In genomic region chr12:131911251-131911650, GRCh38 we compare ENCODE assay signal across 20 cellular contexts. TPM values are rescaled to one million over a fixed set of nuclear protein-coding genes. Genes with fewer than 3 reads are reported as not detected.
A peak's percentile ranks its signal among the peaks of the same experiment; 100 is the strongest.
DNase-seq lines count a peak whose midpoint lies in the region; ATAC-seq and TF ChIP-seq lines count a peak whose summit lies in the region.
"Had no signal": no experiment of that assay in that cellular context is flagged by ENCODE, and none has a peak within 500 bp of the region (broad histone marks: within the 10 kb centered on the region; RNA-seq: fewer than 3 reads in every experiment).

No MANE protein-coding gene starts in this region.

- H3K4ac ChIP-seq in neuronal stem cell (ENCODE audit: low read length) = no peak overlapping the region

- no peak overlapping the region for H4K91ac ChIP-seq in neuronal stem cell (ENCODE audit: low read depth, low read length, poor library complexity)

- H3K14ac ChIP-seq in neuronal stem cell (ENCODE audit: low read length) = no peak overlapping the region

- H3K79me1 ChIP-seq in neuronal stem cell (ENCODE audit: low read depth, low read length) = peaks cover 21% of the 10 kb centered on the region

- H2BK120ac ChIP-seq in neuronal stem cell (ENCODE audit: low read depth, low read length) = no peak overlapping the region

- no peak for TF ChIP-seq CTCF in RWPE1 (conservative IDR thresholded peaks at IDR 0.05; ENCODE audit: low read depth)

- WGBS in neuronal stem cell (ENCODE audit: extremely low coverage in 2 of 2, insufficient read length in 2 of 2, insufficient replicate concordance in 1 of 2), 2 donors = no CpG with 5 or more reads among the region's 12 CpGs

- POLR2A ChIA-PET in RWPE1 (lab: Yijun Ruan, JAX; ENCODE audit: low non-redundant PET) = no interaction called here

- DNase-seq in left ventricle myocardium superior (peak; percentile 12), Right ventricle myocardium superior (no peak), RWPE1 (ENCODE audit: low spot score) (no peak), neuronal stem cell (ENCODE audit: low spot score) (no peak), LoVo (ENCODE audit: low spot score) (no peak), HPDE6-E6E7 (ENCODE audit: extremely low spot score) (no peak)
- DNase-seq: Caco-2, DMS 273 treated with DMSO at 0.1 percent for 48 hours, DMS79 treated with DMSO at 0.1 percent for 48 hours, NCI-H1694 treated with DMSO at 0.1 percent for 48 hours, NCI-H2081 treated with DMSO at 0.1 percent for 48 hours, NCI-H446, NCI-H526, OCI-M1, SHP77 treated with DMSO at 0.1 percent for 48 hours, SW 1271 had no signal

- H3K4me3 ChIP-seq in neuronal stem cell (ENCODE audit: low read length in 2 of 2) = no peak overlapping the region
- H3K4me3 ChIP-seq: GM12878, HAP-1, SK-N-MC had no signal

- H2AFZ ChIP-seq in neuronal stem cell (ENCODE audit: low read length) = no peak overlapping the region

- H2BK15ac ChIP-seq in neuronal stem cell (ENCODE audit: low read length) = no peak overlapping the region

- H2AK5ac ChIP-seq in neuronal stem cell (ENCODE audit: low read depth, low read length) = no peak overlapping the region

- H2BK5ac ChIP-seq in neuronal stem cell (ENCODE audit: low read length) = no peak overlapping the region

- H3K18ac ChIP-seq in neuronal stem cell (ENCODE audit: low read length) = no peak overlapping the region

- H3K9ac ChIP-seq in neuronal stem cell (ENCODE audit: low read depth, low read length, poor library complexity) = no peak overlapping the region

- no peak overlapping the region for H2BK12ac ChIP-seq in neuronal stem cell (ENCODE audit: low read length)

- intact Hi-C loops in left ventricle myocardium superior (cut with micrococcal nuclease) (no loop called here), Right ventricle myocardium superior (cut with DNase I) (no loop called here)

- H3K23ac ChIP-seq in neuronal stem cell (ENCODE audit: low read depth, low read length, poor library complexity) = peak overlapping the region; percentile 25

- peaks cover 42 to 87% of the 10 kb centered on the region in 2 donors for H3K36me3 ChIP-seq in neuronal stem cell (replicated peaks in 1 of 2; ENCODE audit: control insufficient read depth in 2 of 2, insufficient read depth in 2 of 2, low read length in 2 of 2)

- H3K27ac ChIP-seq in RWPE1 (peak overlapping the region; percentile 68), neuronal stem cell (replicated peaks; ENCODE audit: low read length) (no peak overlapping the region)
- H3K27ac ChIP-seq: SK-N-MC had no signal

- ATAC-seq in left ventricle myocardium superior (no peak), Right ventricle myocardium superior (ENCODE audit: poor library complexity) (no peak), GM21367 (IDR thresholded peaks at IDR 0.05; ENCODE audit: unreplicated experiment) (no peak)
- ATAC-seq: GM12878 had no signal

- no peaks in the 10 kb centered on the region for H3K4me1 ChIP-seq in neuronal stem cell (ENCODE audit: control insufficient read depth in 2 of 2, insufficient read depth in 1 of 2, low read depth in 1 of 2, low read length in 2 of 2)
- H3K4me1 ChIP-seq: Caco-2, HAP-1 had no signal

- CTCF ChIA-PET in RWPE1 (lab: Yijun Ruan, JAX) = interaction anchor here (0.6 to 0.7 kb wide), 2 partner anchors 17 to 23 kb away, joined by 3 read pairs; no protein-coding TSS in a partner anchor

- no peak overlapping the region for H3K4me2 ChIP-seq in neuronal stem cell (ENCODE audit: insufficient read depth, low read length, poor library complexity, severe bottlenecking)

- H3K27me3 ChIP-seq in neuronal stem cell (ENCODE audit: control insufficient read depth in 3 of 3, insufficient read depth in 3 of 3, low read depth in 1 of 3, low read length in 3 of 3) = no peaks in the 10 kb centered on the region

- no peak overlapping the region for H4K8ac ChIP-seq in neuronal stem cell (ENCODE audit: low read depth, low read length)

- no peaks in the 10 kb centered on the region for H3K9me3 ChIP-seq in neuronal stem cell (replicated peaks in 1 of 2; ENCODE audit: control insufficient read depth in 2 of 2, insufficient read depth in 1 of 2, low read depth in 1 of 2, low read length in 2 of 2)
- H3K9me3 ChIP-seq: Caco-2, HAP-1 had no signal

RNA-seq across cellular contexts. Expression of gene ULK1, which starts 16.8 kb away (rescaled TPM):
- total RNA-seq in left ventricle myocardium superior (64.0 TPM), Right ventricle myocardium superior (49.8 TPM)
- polyA plus RNA-seq in neuronal stem cell (2013, experiment 1 of 2) = 21.6 TPM
- polyA plus RNA-seq in neuronal stem cell (2013, experiment 2 of 2) = 22.4 TPM

RNA-seq across cellular contexts. Expression of gene PUS1, which starts 17.8 kb away (rescaled TPM):
- total RNA-seq in left ventricle myocardium superior (5.6 TPM), Right ventricle myocardium superior (5.8 TPM)
- polyA plus RNA-seq in neuronal stem cell (2013, experiment 1 of 2) = 10.3 TPM
- 8.8 TPM for polyA plus RNA-seq in neuronal stem cell (2013, experiment 2 of 2)

RNA-seq across cellular contexts. Expression of gene EP400, which starts 38.5 kb away (rescaled TPM):
- total RNA-seq in left ventricle myocardium superior = 14.8 TPM
- total RNA-seq in Right ventricle myocardium superior = 12.3 TPM
- 20.4 TPM for polyA plus RNA-seq in neuronal stem cell (2013, experiment 1 of 2)
- polyA plus RNA-seq in neuronal stem cell (2013, experiment 2 of 2) = 21.2 TPM
